ENCODE assay signal across 9 cellular contexts in the genomic region with DNA sequence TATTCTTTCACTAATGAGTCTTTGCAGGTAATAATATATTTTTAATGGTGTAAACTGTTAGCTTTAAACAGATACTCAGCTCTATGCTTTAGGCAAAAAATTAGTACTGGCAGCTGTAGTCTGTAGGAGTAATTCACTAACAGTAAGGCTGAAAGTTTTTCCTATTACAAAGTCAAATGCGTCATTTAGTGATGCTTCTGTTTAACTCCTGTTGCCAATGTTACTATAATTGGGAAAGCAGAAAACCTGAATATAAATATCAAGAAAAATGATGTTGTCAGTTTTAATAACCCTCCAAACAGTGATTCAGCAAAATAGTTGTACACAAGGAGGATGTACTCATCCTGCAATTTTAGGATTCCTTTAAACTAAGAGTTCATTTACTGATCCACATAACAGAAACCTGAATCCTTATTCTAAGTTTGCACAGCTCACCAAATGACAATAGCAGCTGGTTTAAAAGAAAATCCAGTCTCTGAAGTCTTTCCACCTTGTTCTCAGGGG. TPM values are rescaled to one million over a fixed set of nuclear protein-coding genes. Genes with fewer than 3 reads are reported as not detected.
DNase-seq lines count a peak whose midpoint lies in the region; ATAC-seq and TF ChIP-seq lines count a peak whose summit lies in the region.
"Had no signal": no experiment of that assay in that cellular context is flagged by ENCODE, and none has a peak within 500 bp of the region (broad histone marks: within the 10 kb centered on the region; RNA-seq: fewer than 3 reads in every experiment).

No MANE protein-coding gene starts in this region.

- H3K36me3 ChIP-seq in Panc1 (ENCODE audit: control insufficient read depth, insufficient read depth, low read length): peaks cover 8% of the 10 kb centered on the region
- H3K36me3 ChIP-seq in esophagus squamous epithelium: no peaks in the 10 kb centered on the region
- H3K36me3 ChIP-seq in gastrocnemius medialis: no peaks in the 10 kb centered on the region

- BruUV-seq in Panc1 (replicated peaks; lab: Mats Ljungman, UMichigan): no TSS peak

- DNase-seq in EH (ENCODE audit: low read depth) (peak; percentile 93), Panc1 (ENCODE audit: low read depth, low spot score) (no peak), esophagus squamous epithelium (lab: John Stamatoyannopoulos, UW) (no peak), gastrocnemius medialis (no peak), NCI-H345 treated with DMSO at 0.1 percent for 48 hours (lab: John Stamatoyannopoulos, UW; ENCODE audit: unreplicated experiment) (no peak)
- DNase-seq in stimulated activated CD4-positive, alpha-beta T cell treated with anti-CD3 and anti-CD28 coated beads, Interleukin-4, amount 100 ng/mL, for 4 hours: no peak
- DNase-seq: NCI-H524 treated with DMSO at 0.1 percent for 48 hours had no signal

- H3K9me3 ChIP-seq in Panc1 (ENCODE audit: control insufficient read depth, insufficient read depth, low read depth, low read length): no peaks in the 10 kb centered on the region
- H3K9me3 ChIP-seq in esophagus squamous epithelium: no peaks in the 10 kb centered on the region
- H3K9me3 ChIP-seq in gastrocnemius medialis: no peaks in the 10 kb centered on the region

- TF ChIP-seq CTCF in Panc1 (IDR thresholded peaks at IDR 0.05) (no peak), esophagus squamous epithelium (IDR thresholded peaks at IDR 0.05) (no peak), gastrocnemius medialis (IDR thresholded peaks at IDR 0.05 in 4 of 5, conservative IDR thresholded peaks at IDR 0.05 in 1 of 5) (no peak)

- POLR2A ChIA-PET in Panc1 (lab: Charles Lee): no interaction called here

- no peaks in the 10 kb centered on the region for H3K27me3 ChIP-seq in Panc1 (ENCODE audit: control insufficient read depth, insufficient read depth, low read length)
- H3K27me3 ChIP-seq in esophagus squamous epithelium: no peaks in the 10 kb centered on the region
- H3K27me3 ChIP-seq in gastrocnemius medialis: no peaks in the 10 kb centered on the region

- H3K4me1 ChIP-seq in Panc1 (ENCODE audit: control insufficient read depth, insufficient read depth, low read length) (peaks cover 38% of the 10 kb centered on the region), esophagus squamous epithelium (peaks cover 2 to 91% (median 39%) of the 10 kb centered on the region in 3 donors), gastrocnemius medialis (peaks cover 23 to 24% of the 10 kb centered on the region in 2 donors)

- no peak overlapping the region for H3K4me3 ChIP-seq in Panc1 (ENCODE audit: low read depth in 2 of 2, low read length in 2 of 2)
- peak overlapping the region in 1 of 4 donors; percentile 9 for H3K4me3 ChIP-seq in esophagus squamous epithelium
- H3K4me3 ChIP-seq in gastrocnemius medialis: no peak overlapping the region

- intact Hi-C loops in Panc1 (cut with micrococcal nuclease; ENCODE audit: unreplicated experiment): no loop called here
- intact Hi-C loops in esophagus squamous epithelium (cut with DNase I): no loop called here
- intact Hi-C loops in gastrocnemius medialis (cut with DNase I; ENCODE audit: low total_unique reads): loop anchor here (5.0 to 10.0 kb wide), 3 partner anchors 52 to 175 kb away; no protein-coding TSS in a partner anchor

- CTCF ChIA-PET in Panc1 (lab: Charles Lee): no interaction called here

- H3K27ac ChIP-seq in Panc1 (ENCODE audit: low read length) (peak overlapping the region; percentile 14; the same call in 1 of the 2 replicates), esophagus squamous epithelium (peak overlapping the region in 3 of 4 donors; percentile 79 to 93 (median 90)), gastrocnemius medialis (peak overlapping the region; percentile 40 to 69 (median 60))

- WGBS in esophagus squamous epithelium, 2 donors: 45 to 47% methylated on average over 1 of the region's 1 CpG

- ATAC-seq in Panc1 (no peak), gastrocnemius medialis (no peak), GM21529 (IDR thresholded peaks at IDR 0.05; ENCODE audit: unreplicated experiment) (no peak), HG02642 (IDR thresholded peaks at IDR 0.05; ENCODE audit: poor library complexity, unreplicated experiment) (no peak)

- TF ChIP-seq POLR2A in esophagus squamous epithelium (IDR thresholded peaks at IDR 0.05) (no peak), gastrocnemius medialis (IDR thresholded peaks at IDR 0.05) (no peak)

- in situ Hi-C loops in Panc1 (cut with HindIII; ENCODE audit: low pct_unique_long_range_greater_than_20kb, low sequenced_read_pairs): no loop called here
- in situ Hi-C loops in gastrocnemius medialis (cut with MboI; ENCODE audit: low sequenced_read_pairs in 4 of 4): no loop called here

RNA-seq across cellular contexts. Expression of a gene that starts 4.3 kb away (rescaled TPM):
- total RNA-seq in Panc1 (2021; ENCODE audit: unreplicated experiment) (35.7 TPM), esophagus squamous epithelium (10 to 100 TPM in 1 of 4 donors, 1 to 10 TPM in 3; 6.6 to 21.4 (median 8.7) TPM), gastrocnemius medialis (1 to 10 TPM; 4.1 to 7.6 (median 7.3) TPM)
- 21.2 TPM for polyA plus RNA-seq in Panc1 (2012; ENCODE audit: insufficient read length)

Comparison
In these comparisons a context has a peak if more than half of its experiments do, and no peak if none do; other contexts are left out.
1. H3K27ac ChIP-seq: peak in every context shown above with its lines; median percentile 90 in esophagus squamous epithelium; 60 in gastrocnemius medialis; 14 in Panc1.